In the genomic region with DNA sequence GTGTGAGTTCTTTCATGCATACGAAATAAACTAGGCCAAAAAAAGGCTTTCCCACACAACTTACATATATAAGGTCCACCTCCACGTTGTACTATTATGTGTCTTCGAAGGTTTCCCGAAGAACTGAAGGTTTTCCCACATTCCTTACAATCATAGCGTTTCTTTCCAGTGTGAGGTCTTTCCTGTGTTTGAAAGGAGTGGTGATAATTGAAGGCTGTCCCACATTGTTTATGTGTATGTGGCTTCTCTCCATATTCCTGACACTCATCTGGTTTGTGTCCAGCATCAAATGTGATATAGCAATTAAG, we compare ENCODE assay signal across 16 cellular contexts. TPM values are rescaled to one million over a fixed set of nuclear protein-coding genes. Genes with fewer than 3 reads are reported as not detected.
DNase-seq lines count a peak whose midpoint lies in the region; ATAC-seq and TF ChIP-seq lines count a peak whose summit lies in the region.
"Had no signal": no experiment of that assay in that cellular context is flagged by ENCODE, and none has a peak within 500 bp of the region (broad histone marks: within the 10 kb centered on the region; RNA-seq: fewer than 3 reads in every experiment).

No MANE protein-coding gene starts in this region.

- H3K9me3 Mint-ChIP-seq in endodermal cell = peaks cover 86% of the 10 kb centered on the region

- H3K27ac ChIP-seq in HUES64 (ENCODE audit: low read depth, low read length) = no peak overlapping the region
- no peak overlapping the region for H3K27ac ChIP-seq in endodermal cell (ENCODE audit: low read depth, low read length)
- H3K27ac ChIP-seq in skeletal muscle tissue (ENCODE audit: low read depth, low read length) = no peak overlapping the region
- no peak overlapping the region for H3K27ac ChIP-seq in effector memory CD4-positive, alpha-beta T cell (ENCODE audit: insufficient read depth, low read length, poor library complexity, severe bottlenecking)
- H3K27ac ChIP-seq: 22Rv1, BLaER1, HL-60 had no signal

- H3K4me3 ChIP-seq in HUES64 (ENCODE audit: low read length) = 0 out of 2 replicates have a peak overlapping the region, but pooled peaks have one; percentile 16
- H3K4me3 ChIP-seq in endodermal cell (ENCODE audit: low read length) = peak overlapping the region; percentile 1
- H3K4me3 ChIP-seq in skeletal muscle tissue (ENCODE audit: low read length in 3 of 3) = peak overlapping the region in 2 of 3 donors; percentile 14 to 44
- H3K4me3 ChIP-seq in effector memory CD4-positive, alpha-beta T cell (ENCODE audit: insufficient read depth, low read depth, low read length, poor library complexity, severe bottlenecking) = no peak overlapping the region
- H3K4me3 ChIP-seq: BLaER1 had no signal

- WGBS in HUES64 = 96% methylated on average over 5 of the region's 5 CpGs
- WGBS in endodermal cell (ENCODE audit: insufficient coverage in 1 of 2, insufficient read length in 1 of 2), 2 experiments = 67 to 84% methylated on average over 1 to 5 of the region's 5 CpGs

- H3K36me3 ChIP-seq in HUES64 (ENCODE audit: insufficient read depth, low read length) (peaks cover 25% of the 10 kb centered on the region), endodermal cell (ENCODE audit: control insufficient read depth, insufficient read depth, low read length) (peaks cover 29% of the 10 kb centered on the region), skeletal muscle tissue (ENCODE audit: control insufficient read depth in 3 of 3, insufficient read depth in 3 of 3, low read length in 3 of 3) (peaks cover 16 to 30% (median 25%) of the 10 kb centered on the region in 3 donors)
- H3K36me3 ChIP-seq in effector memory CD4-positive, alpha-beta T cell (ENCODE audit: control insufficient read depth, insufficient read depth, low read length) = no peaks in the 10 kb centered on the region

- H3K9me3 ChIP-seq in HUES64 (ENCODE audit: insufficient read depth, low read depth, low read length) (peaks cover 84% of the 10 kb centered on the region), endodermal cell (ENCODE audit: control insufficient read depth, low read length) (peaks cover 86% of the 10 kb centered on the region), skeletal muscle tissue (ENCODE audit: control insufficient read depth in 3 of 3, low read length in 3 of 3) (peaks cover 4 to 44% (median 26%) of the 10 kb centered on the region in 3 donors)
- H3K9me3 ChIP-seq in effector memory CD4-positive, alpha-beta T cell (ENCODE audit: control insufficient read depth, low read length) = peaks cover 22% of the 10 kb centered on the region

- no peak overlapping the region for H3K27ac Mint-ChIP-seq in endodermal cell
- H3K27ac Mint-ChIP-seq: CD8-positive, alpha-beta memory T cell; IgD-negative memory B cell had no signal

- no peak for TF ChIP-seq CTCF in endodermal cell (conservative IDR thresholded peaks at IDR 0.05)

- no peaks in the 10 kb centered on the region for H3K4me1 Mint-ChIP-seq in endodermal cell
- H3K4me1 Mint-ChIP-seq: CD8-positive, alpha-beta memory T cell; IgD-negative memory B cell had no signal

- DNase-seq in DMS53 (lab: John Stamatoyannopoulos, UW) (peak; percentile 5), DMS53 treated with DMSO at 0.1 percent for 48 hours (lab: John Stamatoyannopoulos, UW; ENCODE audit: unreplicated experiment) (no peak), endodermal cell (no peak), occipital lobe (lab: John Stamatoyannopoulos, UW) (no peak)
- DNase-seq in effector memory CD4-positive, alpha-beta T cell = no peak
- DNase-seq: AML-193; Caco-2; CD8-positive, alpha-beta memory T cell; H7 had no signal

- no peak for ATAC-seq in HG02884 (IDR thresholded peaks at IDR 0.05; ENCODE audit: unreplicated experiment)

- H3K27me3 ChIP-seq in HUES64 (ENCODE audit: insufficient read depth, low read length) (no peaks in the 10 kb centered on the region), endodermal cell (ENCODE audit: control insufficient read depth, insufficient read depth, low read length, poor library complexity, severe bottlenecking) (no peaks in the 10 kb centered on the region), skeletal muscle tissue (ENCODE audit: control insufficient read depth in 3 of 3, insufficient read depth in 3 of 3, low read length in 3 of 3) (no peaks in the 10 kb centered on the region)
- no peaks in the 10 kb centered on the region for H3K27me3 ChIP-seq in effector memory CD4-positive, alpha-beta T cell (replicated peaks; ENCODE audit: control insufficient read depth, insufficient read depth, low read length, poor library complexity, severe bottlenecking)
- H3K27me3 ChIP-seq: BLaER1 had no signal

- H3K4me3 Mint-ChIP-seq in endodermal cell = no peak overlapping the region
- H3K4me3 Mint-ChIP-seq: CD8-positive, alpha-beta memory T cell; IgD-negative memory B cell had no signal

- H3K9ac ChIP-seq in HUES64 (ENCODE audit: low read depth, low read length) = no peak overlapping the region
- no peak overlapping the region for H3K9ac ChIP-seq in endodermal cell (ENCODE audit: extremely low read depth, low read length, poor library complexity, severe bottlenecking)
- no peak overlapping the region for H3K9ac ChIP-seq in skeletal muscle tissue (ENCODE audit: low read depth in 1 of 3, low read length in 3 of 3)
- H3K9ac ChIP-seq: BLaER1 had no signal

- H3K4me1 ChIP-seq in HUES64 (ENCODE audit: insufficient read depth, low read length) (no peaks in the 10 kb centered on the region), endodermal cell (ENCODE audit: control insufficient read depth, insufficient read depth, low read length) (no peaks in the 10 kb centered on the region), skeletal muscle tissue (ENCODE audit: control insufficient read depth in 3 of 3, insufficient read depth in 3 of 3, low read length in 3 of 3) (no peaks in the 10 kb centered on the region)
- H3K4me1 ChIP-seq in effector memory CD4-positive, alpha-beta T cell (ENCODE audit: control insufficient read depth, insufficient read depth, low read length, poor library complexity, severe bottlenecking) = no peaks in the 10 kb centered on the region
- H3K4me1 ChIP-seq: BLaER1, Caco-2 had no signal

- H3K27me3 Mint-ChIP-seq in endodermal cell (ENCODE audit: insufficient read depth) = no peaks in the 10 kb centered on the region
- H3K27me3 Mint-ChIP-seq: CD8-positive, alpha-beta memory T cell; IgD-negative memory B cell had no signal

- peaks cover 46% of the 10 kb centered on the region for H3K36me3 Mint-ChIP-seq in endodermal cell (ENCODE audit: low read depth)

RNA-seq across cellular contexts. Expression of a gene that starts 14.6 kb away (rescaled TPM):
- polyA plus RNA-seq in HUES64 (2013, experiment 1 of 2) = 1.8 TPM
- polyA plus RNA-seq in HUES64 (2013, experiment 2 of 2) = 2.2 TPM
- total RNA-seq in endodermal cell (1 to 10 TPM; 2.7 to 3.5 TPM), skeletal muscle tissue (4.2 TPM), occipital lobe (5.9 TPM)
- 2.5 TPM for polyA plus RNA-seq in endodermal cell (2013, experiment 1 of 2)
- 2.4 TPM for polyA plus RNA-seq in endodermal cell (2013, experiment 2 of 2)
- total RNA-seq: H7 had no signal

RNA-seq across cellular contexts. Expression of a gene that starts 17.4 kb away (rescaled TPM):
- 1.6 TPM for polyA plus RNA-seq in HUES64 (2013, experiment 1 of 2)
- polyA plus RNA-seq in HUES64 (2013, experiment 2 of 2) = 1.4 TPM
- 1 to 10 TPM; 2.2 to 3.1 TPM for total RNA-seq in endodermal cell
- 1.7 TPM for polyA plus RNA-seq in endodermal cell (2013, experiment 1 of 2)
- 1.3 TPM for polyA plus RNA-seq in endodermal cell (2013, experiment 2 of 2)
- 3.1 TPM for total RNA-seq in skeletal muscle tissue
- 1.9 TPM for total RNA-seq in occipital lobe
- total RNA-seq: H7 had no signal

RNA-seq across cellular contexts. Expression of a gene that starts 50.2 kb away (rescaled TPM):
- polyA plus RNA-seq in HUES64 (2013, experiment 1 of 2) = 3.4 TPM
- polyA plus RNA-seq in HUES64 (2013, experiment 2 of 2) = 4.8 TPM
- 1 to 10 TPM; 8.6 to 9.1 TPM for total RNA-seq in endodermal cell
- 4.3 TPM for polyA plus RNA-seq in endodermal cell (2013, experiment 1 of 2)
- 4.3 TPM for polyA plus RNA-seq in endodermal cell (2013, experiment 2 of 2)
- total RNA-seq in skeletal muscle tissue = 5.7 TPM
- 7.2 TPM for total RNA-seq in occipital lobe
- total RNA-seq: H7 had no signal

RNA-seq across cellular contexts. Expression of a gene that starts 56.2 kb away (rescaled TPM):
- 3.6 TPM for polyA plus RNA-seq in HUES64 (2013, experiment 1 of 2)
- 4.2 TPM for polyA plus RNA-seq in HUES64 (2013, experiment 2 of 2)
- total RNA-seq in endodermal cell (1 to 10 TPM; 9.5 TPM), skeletal muscle tissue (13.6 TPM), occipital lobe (18.6 TPM)
- polyA plus RNA-seq in endodermal cell (2013, experiment 1 of 2) = 5.7 TPM
- polyA plus RNA-seq in endodermal cell (2013, experiment 2 of 2) = 5.1 TPM
